Comparison of ENCODE assay signal across 14 cellular contexts in the genomic region with DNA sequence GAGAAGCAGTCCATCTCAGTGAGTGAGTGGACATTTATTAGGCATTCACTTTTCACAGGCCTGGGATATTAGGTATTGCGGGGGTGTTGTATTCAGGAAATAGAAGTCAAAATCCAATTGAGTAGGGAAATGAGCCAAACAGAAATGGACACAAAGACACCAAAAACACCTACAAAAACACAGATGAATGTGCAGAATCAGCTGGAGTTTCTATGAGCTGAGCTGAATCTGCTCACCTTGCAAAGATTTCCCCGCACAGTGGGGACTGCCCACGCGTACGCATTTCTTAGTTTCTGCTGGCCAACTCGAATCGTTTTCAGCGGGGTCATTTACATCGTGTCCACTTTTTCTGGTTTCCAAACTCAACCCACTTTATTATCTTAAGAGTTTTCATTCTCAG.
DNase-seq lines count a peak whose midpoint lies in the region; ATAC-seq, FAIRE-seq and TF ChIP-seq lines count a peak whose summit lies in the region.
"Had no signal": no experiment of that assay in that cellular context is flagged by ENCODE, and none has a peak within 500 bp of the region (broad histone marks: within the 10 kb centered on the region; RNA-seq: fewer than 3 reads in every experiment).

No MANE protein-coding gene starts in this region.

- POLR2A ChIA-PET in activated B cell treated with CpG ODN at 0.5 μM for 24 hours (lab: Charles Lee) = interaction anchor here (1.5 to 11.7 kb wide), 7 partner anchors 16 to 160 kb away, joined by 3 to 180 read pairs (median 20); partner anchors contain the start of gene BCL2

- ATAC-seq in activated B cell treated with CpG ODN at 0.5 μM for 24 hours (ENCODE audit: low read depth) = no peak
- ATAC-seq in HG03039 (IDR thresholded peaks at IDR 0.05; ENCODE audit: unreplicated experiment) = no peak

- H3K36me3 ChIP-seq in uterus = no peaks in the 10 kb centered on the region
- H3K36me3 ChIP-seq: sigmoid colon had no signal

- no peak overlapping the region for H3K4me3 ChIP-seq in uterus
- H3K4me3 ChIP-seq: BLaER1, GM23248, sigmoid colon had no signal

- H3K4me3 Mint-ChIP-seq in activated B cell treated with CpG ODN at 0.5 μM for 24 hours (peak overlapping the region; percentile 84), immature natural killer cell (peak overlapping the region in 3 of 5 donors; percentile 57 to 81 (median 77))

- H3K4me1 ChIP-seq in uterus = peaks cover 3 to 38% of the 10 kb centered on the region in 2 donors

- H3K27ac Mint-ChIP-seq in activated B cell treated with CpG ODN at 0.5 μM for 24 hours (peak overlapping the region; percentile 99), immature natural killer cell (peak overlapping the region; percentile 93 to 98 (median 96))

- FAIRE-seq in HTR-8/SVneo (lab: Jason Lieb, UNC) = no peak
- FAIRE-seq: colon, G401.6 had no signal

- H3K36me3 Mint-ChIP-seq in activated B cell treated with CpG ODN at 0.5 μM for 24 hours (ENCODE audit: low read depth) = peaks cover 40% of the 10 kb centered on the region
- H3K36me3 Mint-ChIP-seq in immature natural killer cell = peaks cover 0 to 13% (median 0%) of the 10 kb centered on the region in 3 donors

- TF ChIP-seq CTCF in activated B cell treated with CpG ODN at 0.5 μM for 24 hours (IDR thresholded peaks at IDR 0.05) (no peak), uterus (IDR thresholded peaks at IDR 0.05) (no peak)

- peak overlapping the region; percentile 93 to 97 for H3K27ac ChIP-seq in uterus
- H3K27ac ChIP-seq: GM23248, sigmoid colon had no signal

- intact Hi-C loops in activated B cell treated with CpG ODN at 0.5 μM for 24 hours (cut with micrococcal nuclease) (loop anchor here (1.0 to 5.0 kb wide), 6 partner anchors 37 to 637 kb away; partner anchors contain the start of gene ZCCHC2), uterus (cut with DNase I; ENCODE audit: low total_unique reads) (no loop called here)

- peak; percentile 38 to 68 for DNase-seq in stimulated activated CD4-positive, alpha-beta T cell treated with anti-CD3 and anti-CD28 coated beads, Interleukin-2, amount 100 ng/mL, for 24 hours
- no peak for DNase-seq in stimulated activated CD4-positive, alpha-beta T cell treated with anti-CD3 and anti-CD28 coated beads, Interleukin-4, amount 100 ng/mL, for 4 hours
- DNase-seq in activated B cell treated with CpG ODN at 0.5 μM for 24 hours (no peak), immature natural killer cell (no peak), uterus (no peak), HTR-8/SVneo (ENCODE audit: insufficient read length, low spot score) (no peak)
- DNase-seq in effector CD8-positive, alpha-beta T cell (lab: John Stamatoyannopoulos, UW) = no peak
- DNase-seq: GM23248, NCI-H2029, sigmoid colon had no signal

- no peaks in the 10 kb centered on the region for H3K27me3 Mint-ChIP-seq in activated B cell treated with CpG ODN at 0.5 μM for 24 hours
- peaks cover 11 to 20% (median 14%) of the 10 kb centered on the region in 3 donors for H3K27me3 Mint-ChIP-seq in immature natural killer cell (ENCODE audit: low read depth in 3 of 3)

- CTCF ChIA-PET in activated B cell treated with CpG ODN at 0.5 μM for 24 hours (lab: Charles Lee) = interaction anchor here (3.8 kb wide), 1 partner anchor 158 kb away, joined by 32 read pairs; no protein-coding TSS in a partner anchor

- H3K4me1 Mint-ChIP-seq in activated B cell treated with CpG ODN at 0.5 μM for 24 hours (peaks cover 100% of the 10 kb centered on the region), immature natural killer cell (peaks cover 88 to 95% of the 10 kb centered on the region in 2 donors)

- no peaks in the 10 kb centered on the region for H3K9me3 Mint-ChIP-seq in activated B cell treated with CpG ODN at 0.5 μM for 24 hours
- no peaks in the 10 kb centered on the region for H3K9me3 Mint-ChIP-seq in immature natural killer cell

- no peaks in the 10 kb centered on the region for H3K27me3 ChIP-seq in uterus
- H3K27me3 ChIP-seq: BLaER1, sigmoid colon had no signal

- no peak for TF ChIP-seq POLR2A in uterus (IDR thresholded peaks at IDR 0.05)

- H3K9me3 ChIP-seq in uterus = no peaks in the 10 kb centered on the region
- H3K9me3 ChIP-seq: BLaER1, sigmoid colon had no signal

Comparison
In these comparisons a context has a peak if more than half of its experiments do, and no peak if none do; other contexts are left out.
1. DNase-seq: peak in stimulated activated CD4-positive, alpha-beta T cell treated with anti-CD3 and anti-CD28 coated beads, Interleukin-2, amount 100 ng/mL, for 24 hours (2 of 2); none in stimulated activated CD4-positive, alpha-beta T cell treated with anti-CD3 and anti-CD28 coated beads, Interleukin-4, amount 100 ng/mL, for 4 hours (0 of 2), activated B cell treated with CpG ODN at 0.5 μM for 24 hours (single experiment), immature natural killer cell (0 of 3), uterus (0 of 2), effector CD8-positive, alpha-beta T cell (single experiment) and HTR-8/SVneo (single experiment).